1 cellular context compared by ENCODE assay signal in genomic region chr1:3785045-3785444, GRCh38.
TF ChIP-seq lines count a peak whose summit lies in the region.

No MANE protein-coding gene starts in this region.

TF ChIP-seq in K562, 482 proteins besides CTCF, POLR2A, EP300 and RAD21:
- peak; percentile 55 for TF ChIP-seq POLR2G (IDR thresholded peaks at IDR 0.05; ENCODE audit: low read depth, low read length)
- TF ChIP-seq RBM22 (IDR thresholded peaks at IDR 0.05; ENCODE audit: low read depth, low read length, poor library complexity, severe bottlenecking) = peak; percentile 23
- no peak for TF ChIP-seq PCBP2 (IDR thresholded peaks at IDR 0.05; ENCODE audit: low read depth, low read length, poor library complexity, severe bottlenecking)
